15 cellular contexts compared by ENCODE assay signal in the genomic region with DNA sequence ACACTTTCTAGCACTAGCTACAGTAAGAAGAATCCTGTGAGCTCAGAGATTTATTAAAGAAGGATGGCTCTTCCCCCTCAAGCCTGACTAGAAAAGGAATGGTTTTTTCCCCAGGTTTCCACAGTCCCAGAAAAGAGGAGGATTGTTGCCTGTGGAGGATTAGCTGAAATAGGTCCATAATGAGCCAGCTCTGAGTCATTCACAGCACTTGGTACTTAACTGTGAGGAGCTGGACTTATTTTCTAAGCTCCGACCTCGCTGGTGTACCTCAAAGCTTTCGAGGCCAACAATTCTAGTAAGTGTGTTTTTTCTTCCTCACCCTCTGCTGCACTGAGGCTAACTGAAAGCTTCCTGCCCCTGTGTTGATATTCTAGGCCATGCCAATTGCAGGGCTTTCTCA.
A peak's percentile ranks its signal among the peaks of the same experiment; 100 is the strongest.
DNase-seq lines count a peak whose midpoint lies in the region; ATAC-seq and TF ChIP-seq lines count a peak whose summit lies in the region.
"Had no signal": no experiment of that assay in that cellular context is flagged by ENCODE, and none has a peak within 500 bp of the region (broad histone marks: within the 10 kb centered on the region; RNA-seq: fewer than 3 reads in every experiment).

No MANE protein-coding gene starts in this region.

- H2AFZ ChIP-seq in DND-41 (ENCODE audit: low read depth, low read length), result no peak overlapping the region

- H3K4me1 ChIP-seq in DND-41 (ENCODE audit: insufficient read depth, low read length), result no peaks in the 10 kb centered on the region
- H3K4me1 ChIP-seq: gastrocnemius medialis, testis had no signal

- POLR2A ChIA-PET in RWPE1 (lab: Yijun Ruan, JAX; ENCODE audit: low non-redundant PET), result no interaction called here

- TF ChIP-seq CTCF in DND-41 (IDR thresholded peaks at IDR 0.05; ENCODE audit: borderline replicate concordance, extremely low read depth, low read length, poor library complexity, severe bottlenecking), result no peak
- TF ChIP-seq CTCF in RWPE1 (conservative IDR thresholded peaks at IDR 0.05; ENCODE audit: low read depth), result no peak

- H3K36me3 ChIP-seq in DND-41 (ENCODE audit: insufficient read depth, low read length), result no peaks in the 10 kb centered on the region
- H3K36me3 ChIP-seq: gastrocnemius medialis had no signal

- no peaks in the 10 kb centered on the region for H3K79me2 ChIP-seq in DND-41 (ENCODE audit: insufficient read depth, low read length)

- no peaks in the 10 kb centered on the region for H3K9me3 ChIP-seq in DND-41 (ENCODE audit: insufficient read depth, low read length, severe bottlenecking)
- H3K9me3 ChIP-seq: gastrocnemius medialis, testis had no signal

- no peak overlapping the region for H3K4me3 ChIP-seq in DND-41 (ENCODE audit: low read depth in 1 of 2, low read length in 2 of 2)
- H3K4me3 ChIP-seq: gastrocnemius medialis, testis had no signal

- H3K9ac ChIP-seq in DND-41 (ENCODE audit: low read depth, low read length), result no peak overlapping the region

- CTCF ChIA-PET in RWPE1 (lab: Yijun Ruan, JAX), result interaction anchor here (0.6 kb wide), 1 partner anchor 647 kb away, joined by 3 read pairs; no protein-coding TSS in a partner anchor

- ATAC-seq in DND-41 (ENCODE audit: insufficient read depth, low read depth), result peak; percentile 17; the same call in 1 of the 3 replicates
- ATAC-seq in esophagus mucosa, result peak; percentile 49
- ATAC-seq in HG02885 (IDR thresholded peaks at IDR 0.05; ENCODE audit: poor library complexity, unreplicated experiment), result no peak
- no peak for ATAC-seq in GM18870 (IDR thresholded peaks at IDR 0.05; ENCODE audit: unreplicated experiment)
- ATAC-seq: gastrocnemius medialis had no signal

- no peak overlapping the region for H3K27ac ChIP-seq in DND-41 (ENCODE audit: low read length)
- H3K27ac ChIP-seq in RWPE1, result no peak overlapping the region
- H3K27ac ChIP-seq: gastrocnemius medialis, testis had no signal

- no peak overlapping the region for H3K4me2 ChIP-seq in DND-41 (ENCODE audit: insufficient read depth, low read length)

- no peaks in the 10 kb centered on the region for H4K20me1 ChIP-seq in DND-41 (ENCODE audit: insufficient read depth, low read length)

- DNase-seq in DND-41, result no peak
- DNase-seq in RWPE1 (ENCODE audit: low spot score), result peak; percentile 55
- DNase-seq in non-pigmented ciliary epithelial cell (ENCODE audit: low read depth), result peak; percentile 42
- no peak for DNase-seq in NCI-H2029 treated with DMSO at 0.1 percent for 48 hours (lab: John Stamatoyannopoulos, UW)
- no peak for DNase-seq in NCI-H1105 (lab: John Stamatoyannopoulos, UW)
- DNase-seq: activated CD4-positive, CD25-positive, alpha-beta regulatory T cell treated with anti-CD3 and anti-CD28 coated beads, Interleukin-2, amount 50 U/mL, for 72 hours; activated naive CD8-positive, alpha-beta T cell treated with anti-CD3 and anti-CD28 coated beads, Interleukin-2, amount 10 ng/mL, durations not matched to agents 7 days and 5 days; DMS153; gastrocnemius medialis; NCI-H1105 treated with DMSO at 0.1 percent for 48 hours; NCI-H446; testis had no signal

- H3K27me3 ChIP-seq in DND-41 (ENCODE audit: insufficient read depth, low read length, poor library complexity), result no peaks in the 10 kb centered on the region
- H3K27me3 ChIP-seq: gastrocnemius medialis, testis had no signal

Comparison
In these comparisons a context has a peak if more than half of its experiments do, and no peak if none do; other contexts are left out.
1. ATAC-seq: peak in DND-41 (single experiment) and esophagus mucosa (single experiment); none in HG02885 (single experiment) and GM18870 (single experiment).
2. DNase-seq: peak in RWPE1 (single experiment) and non-pigmented ciliary epithelial cell (single experiment); none in DND-41 (single experiment), NCI-H2029 treated with DMSO at 0.1 percent for 48 hours (single experiment) and NCI-H1105 (single experiment).